ENCODE assay signal across 8 cellular contexts in the genomic region with DNA sequence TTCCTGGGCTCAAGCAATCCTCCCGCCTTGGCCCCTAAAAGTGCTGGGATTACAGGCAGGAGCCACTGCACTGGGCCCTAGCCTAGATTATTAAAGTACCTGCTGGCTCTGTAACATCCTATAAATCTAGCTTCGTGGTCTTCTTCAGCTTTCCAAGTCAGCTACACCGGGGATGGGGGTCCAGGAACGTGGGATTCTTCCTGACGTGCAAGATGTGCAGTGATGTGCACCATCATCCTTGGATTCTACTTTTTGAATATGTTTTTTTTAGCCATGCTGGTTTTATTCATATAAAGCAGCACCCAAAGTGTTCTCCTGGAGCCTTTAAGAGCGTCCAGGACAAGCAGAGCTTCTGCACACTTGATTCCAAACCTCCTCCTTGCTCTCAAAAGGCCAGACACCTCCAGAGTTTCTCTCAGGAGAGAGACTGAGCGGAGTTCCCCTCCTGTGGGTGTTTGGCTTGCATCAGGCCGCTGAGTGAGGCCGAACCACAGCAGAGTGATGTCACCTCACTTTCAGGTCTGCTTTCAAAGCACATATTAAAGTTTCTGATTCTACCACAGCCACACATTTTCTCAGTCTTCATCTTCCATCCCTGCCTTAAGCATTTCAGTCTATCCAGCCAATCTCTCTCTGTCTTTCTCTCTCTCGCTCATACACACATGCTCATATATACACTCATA. TPM values are rescaled to one million over a fixed set of nuclear protein-coding genes. Genes with fewer than 3 reads are reported as not detected.
DNase-seq lines count a peak whose midpoint lies in the region; ATAC-seq and TF ChIP-seq lines count a peak whose summit lies in the region.

No MANE protein-coding gene starts in this region.

- H3K9ac ChIP-seq in fibroblast of lung (ENCODE audit: insufficient read depth, low read length) = no peak overlapping the region

- no peaks in the 10 kb centered on the region for H4K20me1 ChIP-seq in fibroblast of lung (ENCODE audit: control insufficient read depth, extremely low read depth, insufficient read depth, low read length)

- POLR2A ChIA-PET in activated CD4-positive, alpha-beta memory T cell treated with anti-CD3 and anti-CD28 coated beads for 36 hours (lab: Charles Lee) = interaction anchor here (0.5 to 4.0 kb wide), 26 partner anchors 11 to 238 kb away, joined by 3 to 104 read pairs (median 6); a partner anchor contains a TSS

- DNase-seq in activated CD4-positive, alpha-beta memory T cell treated with anti-CD3 and anti-CD28 coated beads for 36 hours = peak; percentile 94
- peak; percentile 36 to 75 for DNase-seq in fibroblast of lung (ENCODE audit: low read depth in 2 of 2)
- DNase-seq in stimulated activated CD8-positive, alpha-beta memory T cell treated with anti-CD3 and anti-CD28 coated beads, Interleukin-4, amount 100 ng/mL, for 1 hour (ENCODE audit: low read depth in 2 of 2, low spot score in 1 of 2) = peak; percentile 53 to 65
- DNase-seq in NCI-H2029 treated with DMSO at 0.1 percent for 48 hours (lab: John Stamatoyannopoulos, UW) = no peak
- DNase-seq in NCI-H82 (lab: John Stamatoyannopoulos, UW) = no peak
- DNase-seq in C1 segment of cervical spinal cord (lab: John Stamatoyannopoulos, UW) = no peak

- H3K4me2 ChIP-seq in fibroblast of lung (ENCODE audit: extremely low read depth, insufficient read depth, low read length) = no peak overlapping the region

- intact Hi-C loops in activated CD4-positive, alpha-beta memory T cell treated with anti-CD3 and anti-CD28 coated beads for 36 hours (cut with micrococcal nuclease) = loop anchor here (1.0 to 5.0 kb wide), 12 partner anchors 13 to 439 kb away; no protein-coding TSS in a partner anchor

- ATAC-seq in GM19328 (IDR thresholded peaks at IDR 0.05; ENCODE audit: unreplicated experiment) = peak; percentile 53
- ATAC-seq in HG03354 (IDR thresholded peaks at IDR 0.05; ENCODE audit: poor library complexity, severe bottlenecking, unreplicated experiment) = peak; percentile 81

- peak overlapping the region; percentile 91 for H3K27ac Mint-ChIP-seq in activated CD4-positive, alpha-beta memory T cell treated with anti-CD3 and anti-CD28 coated beads for 36 hours

- no peak for TF ChIP-seq CTCF in fibroblast of lung (conservative IDR thresholded peaks at IDR 0.05 in 1 of 2, IDR thresholded peaks at IDR 0.05 in 1 of 2; ENCODE audit: low read depth in 1 of 2, low read length in 2 of 2)

- no peak overlapping the region for H3K27ac ChIP-seq in fibroblast of lung (ENCODE audit: insufficient read depth, low read length)

- H3K36me3 ChIP-seq in fibroblast of lung (ENCODE audit: control insufficient read depth, insufficient read depth, low read length) = no peaks in the 10 kb centered on the region

- no peaks in the 10 kb centered on the region for H3K79me2 ChIP-seq in fibroblast of lung (ENCODE audit: control insufficient read depth, insufficient read depth, low read length)

- H3K36me3 Mint-ChIP-seq in activated CD4-positive, alpha-beta memory T cell treated with anti-CD3 and anti-CD28 coated beads for 36 hours = peaks cover 3% of the 10 kb centered on the region

- CTCF ChIA-PET in activated CD4-positive, alpha-beta memory T cell treated with anti-CD3 and anti-CD28 coated beads for 36 hours (lab: Charles Lee) = interaction anchor here (1.7 to 3.8 kb wide), 10 partner anchors 13 to 230 kb away, joined by 5 to 31 read pairs (median 10); a partner anchor contains a TSS

- H3K9me3 ChIP-seq in fibroblast of lung (ENCODE audit: control insufficient read depth, insufficient read depth, low read depth, low read length) = no peaks in the 10 kb centered on the region

- no peak overlapping the region for H2AFZ ChIP-seq in fibroblast of lung (ENCODE audit: low read length)

- no peaks in the 10 kb centered on the region for H3K27me3 ChIP-seq in fibroblast of lung (ENCODE audit: control insufficient read depth, insufficient read depth, low read length)

- no peaks in the 10 kb centered on the region for H3K27me3 Mint-ChIP-seq in activated CD4-positive, alpha-beta memory T cell treated with anti-CD3 and anti-CD28 coated beads for 36 hours

- no peak overlapping the region for H3K4me3 ChIP-seq in fibroblast of lung (replicated peaks in 1 of 4; ENCODE audit: control extremely low read depth in 1 of 4, insufficient read depth in 1 of 4, low read depth in 3 of 4, low read length in 4 of 4)

- H3K4me1 ChIP-seq in fibroblast of lung (ENCODE audit: control insufficient read depth, extremely low read depth, insufficient read depth, low read length) = peaks cover 2% of the 10 kb centered on the region

- peaks cover 72% of the 10 kb centered on the region for H3K4me1 Mint-ChIP-seq in activated CD4-positive, alpha-beta memory T cell treated with anti-CD3 and anti-CD28 coated beads for 36 hours (ENCODE audit: low read depth)

- H3K9me3 Mint-ChIP-seq in activated CD4-positive, alpha-beta memory T cell treated with anti-CD3 and anti-CD28 coated beads for 36 hours = no peaks in the 10 kb centered on the region

- peak overlapping the region; percentile 66 for H3K4me3 Mint-ChIP-seq in activated CD4-positive, alpha-beta memory T cell treated with anti-CD3 and anti-CD28 coated beads for 36 hours

RNA-seq across cellular contexts. Expression of a gene that starts 33.4 kb away (rescaled TPM):
- 10 to 100 TPM in 1 of 2 experiments, 1 to 10 TPM in 1; 7.7 to 10.1 TPM for total RNA-seq in activated CD4-positive, alpha-beta memory T cell treated with anti-CD3 and anti-CD28 coated beads for 36 hours
- total RNA-seq in fibroblast of lung = 3.6 and 4.4 TPM in 2 replicates
- 5.2 and 5.3 TPM in 2 replicates for polyA plus RNA-seq in fibroblast of lung
- 4.3 and 5.8 TPM in 2 replicates for polyA plus RNA-seq in fibroblast of lung (2012)
- 3.4 TPM in 1 of 2 replicates, not detected in the other for polyA minus RNA-seq in fibroblast of lung (ENCODE audit: low replicate concordance)

Comparison
In these comparisons a context has a peak if more than half of its experiments do, and no peak if none do; other contexts are left out.
1. DNase-seq: peak in activated CD4-positive, alpha-beta memory T cell treated with anti-CD3 and anti-CD28 coated beads for 36 hours (single experiment), fibroblast of lung (2 of 2) and stimulated activated CD8-positive, alpha-beta memory T cell treated with anti-CD3 and anti-CD28 coated beads, Interleukin-4, amount 100 ng/mL, for 1 hour (2 of 2); none in NCI-H2029 treated with DMSO at 0.1 percent for 48 hours (single experiment), NCI-H82 (single experiment) and C1 segment of cervical spinal cord (0 of 14).